9 cellular contexts compared by ENCODE assay signal in genomic region chr19:44499559-44499958, GRCh38. TPM values are rescaled to one million over a fixed set of nuclear protein-coding genes. Genes with fewer than 3 reads are reported as not detected.
DNase-seq lines count a peak whose midpoint lies in the region; ATAC-seq and TF ChIP-seq lines count a peak whose summit lies in the region.
"Had no signal": no experiment of that assay in that cellular context is flagged by ENCODE, and none has a peak within 500 bp of the region (broad histone marks: within the 10 kb centered on the region; RNA-seq: fewer than 3 reads in every experiment).

No MANE protein-coding gene starts in this region.

- no peak for TF ChIP-seq CTCF in liver (IDR thresholded peaks at IDR 0.05; ENCODE audit: low read depth, low read length, missing input control)
- no peak for TF ChIP-seq CTCF in tibial artery (IDR thresholded peaks at IDR 0.05)

- no peak for TF ChIP-seq RAD21 in liver (IDR thresholded peaks at IDR 0.05)

- peaks cover 29% of the 10 kb centered on the region for H3K4me1 Mint-ChIP-seq in activated T-cell treated with anti-CD3 and anti-CD28 coated beads, Interleukin-2, amount 50 U/mL, for 4 hours (ENCODE audit: low read depth)
- peaks cover 24% of the 10 kb centered on the region for H3K4me1 Mint-ChIP-seq in activated naive CD8-positive, alpha-beta T cell treated with anti-CD3 and anti-CD28 coated beads, Interleukin-2, amount 10 ng/mL, durations not matched to agents 7 days and 5 days

- DNase-seq in activated T-cell treated with anti-CD3 and anti-CD28 coated beads, Interleukin-2, amount 50 U/mL, for 4 hours = no peak
- DNase-seq in activated T-cell treated with anti-CD3 and anti-CD28 coated beads for 4 hours = no peak
- peak; percentile 34 for DNase-seq in activated naive CD8-positive, alpha-beta T cell treated with anti-CD3 and anti-CD28 coated beads, Interleukin-2, amount 10 ng/mL, durations not matched to agents 7 days and 5 days
- DNase-seq in tibial artery = no peak
- no peak for DNase-seq in posterior vena cava (ENCODE audit: low spot score)
- DNase-seq in HCEC 1CT = no peak
- no peak for DNase-seq in epidermal melanocyte (ENCODE audit: insufficient read length, low spot score)

- intact Hi-C loops in tibial artery (cut with DNase I; ENCODE audit: low total_unique reads) (no loop called here), posterior vena cava (cut with DNase I) (no loop called here)

- H3K27ac ChIP-seq in liver (ENCODE audit: low read depth in 1 of 2, low read length in 2 of 2) (no peak overlapping the region), tibial artery (peak overlapping the region; percentile 77 to 81)

- 33% methylated on average over 6 of the region's 6 CpGs for WGBS in liver

- peaks cover 59% of the 10 kb centered on the region for H3K9me3 Mint-ChIP-seq in activated T-cell treated with anti-CD3 and anti-CD28 coated beads, Interleukin-2, amount 50 U/mL, for 4 hours
- peaks cover 31% of the 10 kb centered on the region for H3K9me3 Mint-ChIP-seq in activated naive CD8-positive, alpha-beta T cell treated with anti-CD3 and anti-CD28 coated beads, Interleukin-2, amount 10 ng/mL, durations not matched to agents 7 days and 5 days

- H3K9me3 ChIP-seq in liver (ENCODE audit: control insufficient read depth in 4 of 4, low read length in 3 of 4) (peaks cover 24 to 38% (median 31%) of the 10 kb centered on the region in 4 donors), tibial artery (peaks cover 0 to 43% (median 35%) of the 10 kb centered on the region in 3 donors)

- H3K27ac Mint-ChIP-seq in activated naive CD8-positive, alpha-beta T cell treated with anti-CD3 and anti-CD28 coated beads, Interleukin-2, amount 10 ng/mL, durations not matched to agents 7 days and 5 days = peak overlapping the region; percentile 93

- H3K27me3 ChIP-seq in liver (ENCODE audit: control insufficient read depth in 4 of 4, insufficient read depth in 4 of 4, low read length in 3 of 4) = no peaks in the 10 kb centered on the region
- H3K27me3 ChIP-seq in tibial artery = no peaks in the 10 kb centered on the region

- H3K36me3 ChIP-seq in liver (ENCODE audit: control insufficient read depth in 4 of 4, insufficient read depth in 3 of 4, low read depth in 1 of 4, low read length in 3 of 4) (peaks cover 6 to 33% (median 28%) of the 10 kb centered on the region in 4 donors), tibial artery (peaks cover 30 to 45% (median 40%) of the 10 kb centered on the region in 3 donors)

- H3K9ac ChIP-seq in liver (ENCODE audit: low read depth in 1 of 2, low read length in 2 of 2) = peak overlapping the region in 1 of 2 donors; percentile 25

- H3K27me3 Mint-ChIP-seq in activated T-cell treated with anti-CD3 and anti-CD28 coated beads, Interleukin-2, amount 50 U/mL, for 4 hours (ENCODE audit: low read depth) = peaks cover 7% of the 10 kb centered on the region
- peaks cover 3% of the 10 kb centered on the region for H3K27me3 Mint-ChIP-seq in activated naive CD8-positive, alpha-beta T cell treated with anti-CD3 and anti-CD28 coated beads, Interleukin-2, amount 10 ng/mL, durations not matched to agents 7 days and 5 days

- H3K4me3 ChIP-seq in liver (ENCODE audit: low read depth in 1 of 3, low read length in 3 of 3) (peak overlapping the region; percentile 88 to 98 (median 89)), tibial artery (peak overlapping the region; percentile 63 to 82)

- ATAC-seq in activated T-cell treated with anti-CD3 and anti-CD28 coated beads, Interleukin-2, amount 50 U/mL, for 4 hours = no peak
- no peak for ATAC-seq in activated naive CD8-positive, alpha-beta T cell treated with anti-CD3 and anti-CD28 coated beads, Interleukin-2, amount 10 ng/mL, durations not matched to agents 7 days and 5 days (ENCODE audit: low read depth)

- H3K36me3 Mint-ChIP-seq in activated T-cell treated with anti-CD3 and anti-CD28 coated beads, Interleukin-2, amount 50 U/mL, for 4 hours (ENCODE audit: insufficient read depth) = peaks cover 54% of the 10 kb centered on the region
- peaks cover 55% of the 10 kb centered on the region for H3K36me3 Mint-ChIP-seq in activated naive CD8-positive, alpha-beta T cell treated with anti-CD3 and anti-CD28 coated beads, Interleukin-2, amount 10 ng/mL, durations not matched to agents 7 days and 5 days

- POLR2A ChIA-PET in activated naive CD8-positive, alpha-beta T cell treated with anti-CD3 and anti-CD28 coated beads, Interleukin-2, amount 10 ng/mL, durations not matched to agents 7 days and 5 days (lab: Charles Lee) = interaction anchor here (1.0 to 1.7 kb wide), 4 partner anchors 195 to 564 kb away, joined by 3 to 6 read pairs (median 4); partner anchors contain the start of genes ZNF224, ZNF233, ZNF235 and ZNF45

- peak overlapping the region; percentile 93 for H3K4me3 Mint-ChIP-seq in activated T-cell treated with anti-CD3 and anti-CD28 coated beads, Interleukin-2, amount 50 U/mL, for 4 hours
- peak overlapping the region; percentile 98 for H3K4me3 Mint-ChIP-seq in activated naive CD8-positive, alpha-beta T cell treated with anti-CD3 and anti-CD28 coated beads, Interleukin-2, amount 10 ng/mL, durations not matched to agents 7 days and 5 days

- H3K4me1 ChIP-seq in liver (ENCODE audit: control insufficient read depth in 4 of 4, insufficient read depth in 4 of 4, low read length in 3 of 4) (peaks cover 6 to 15% (median 12%) of the 10 kb centered on the region in 4 donors), tibial artery (peaks cover 0 to 18% (median 14%) of the 10 kb centered on the region in 4 donors)

TF ChIP-seq in liver, 16 proteins besides CTCF, POLR2A, EP300 and RAD21 (continues in another document):
- TF ChIP-seq JUND (IDR thresholded peaks at IDR 0.05) (no peak), SP1 (IDR thresholded peaks at IDR 0.05) (no peak), NR2F2 (IDR thresholded peaks at IDR 0.05) (no peak), ZBTB33 (IDR thresholded peaks at IDR 0.05) (no peak), FOXA2 (IDR thresholded peaks at IDR 0.05) (no peak), YY1 (IDR thresholded peaks at IDR 0.05) (no peak), MAX (IDR thresholded peaks at IDR 0.05) (no peak), HNF4A (conservative IDR thresholded peaks at IDR 0.05) (no peak), FOXA1 (IDR thresholded peaks at IDR 0.05) (no peak), ATF3 (IDR thresholded peaks at IDR 0.05) (no peak), HNF4G (IDR thresholded peaks at IDR 0.05) (no peak), EGR1 (IDR thresholded peaks at IDR 0.05; ENCODE audit: low read depth in 2 of 2) (no peak)

RNA-seq across cellular contexts. Expression of gene ZNF180, which starts 0.8 kb away (rescaled TPM):
- 1 to 10 TPM; 6.5 to 9.3 (median 7.4) TPM for total RNA-seq in activated T-cell treated with anti-CD3 and anti-CD28 coated beads, Interleukin-2, amount 50 U/mL, for 4 hours
- 10 to 100 TPM; 15.4 to 16.4 TPM for total RNA-seq in activated naive CD8-positive, alpha-beta T cell treated with anti-CD3 and anti-CD28 coated beads, Interleukin-2, amount 10 ng/mL, durations not matched to agents 7 days and 5 days
- total RNA-seq in liver (1 to 10 TPM; 5.5 to 7.6 TPM), posterior vena cava (1 to 10 TPM; 5.7 to 6.8 TPM)
- polyA plus RNA-seq in liver = 1 to 10 TPM; 2.0 to 3.1 TPM

RNA-seq across cellular contexts. Expression of gene CEACAM20, which starts 29.9 kb away (rescaled TPM):
- total RNA-seq in activated T-cell treated with anti-CD3 and anti-CD28 coated beads, Interleukin-2, amount 50 U/mL, for 4 hours = not detected
- not detected for total RNA-seq in activated naive CD8-positive, alpha-beta T cell treated with anti-CD3 and anti-CD28 coated beads, Interleukin-2, amount 10 ng/mL, durations not matched to agents 7 days and 5 days
- total RNA-seq in liver (under 1 TPM; 0.09 to 0.25 TPM), posterior vena cava (not detected)
- not detected for polyA plus RNA-seq in liver
- total RNA-seq: pulmonary artery endothelial cell had no signal

RNA-seq across cellular contexts. Expression of gene ZNF229, which starts 51.3 kb away (rescaled TPM):
- under 1 TPM; 0.76 to 0.99 (median 0.95) TPM for total RNA-seq in activated T-cell treated with anti-CD3 and anti-CD28 coated beads, Interleukin-2, amount 50 U/mL, for 4 hours
- total RNA-seq in activated naive CD8-positive, alpha-beta T cell treated with anti-CD3 and anti-CD28 coated beads, Interleukin-2, amount 10 ng/mL, durations not matched to agents 7 days and 5 days = 1 to 10 TPM; 2.6 to 3.0 TPM
- total RNA-seq in liver (1 to 10 TPM in 1 of 2 donors, under 1 TPM in 1; 0.67 to 4.6 TPM), posterior vena cava (1 to 10 TPM; 3.4 to 4.6 TPM)
- polyA plus RNA-seq in liver = under 1 TPM; 0.14 to 0.88 TPM

Comparison
In these comparisons a context has a peak if more than half of its experiments do, and no peak if none do; other contexts are left out.
1. H3K27ac ChIP-seq: peak in tibial artery (2 of 2); none in liver (0 of 2).